Comparison of ENCODE assay signal across 1 cellular context in the genomic region with DNA sequence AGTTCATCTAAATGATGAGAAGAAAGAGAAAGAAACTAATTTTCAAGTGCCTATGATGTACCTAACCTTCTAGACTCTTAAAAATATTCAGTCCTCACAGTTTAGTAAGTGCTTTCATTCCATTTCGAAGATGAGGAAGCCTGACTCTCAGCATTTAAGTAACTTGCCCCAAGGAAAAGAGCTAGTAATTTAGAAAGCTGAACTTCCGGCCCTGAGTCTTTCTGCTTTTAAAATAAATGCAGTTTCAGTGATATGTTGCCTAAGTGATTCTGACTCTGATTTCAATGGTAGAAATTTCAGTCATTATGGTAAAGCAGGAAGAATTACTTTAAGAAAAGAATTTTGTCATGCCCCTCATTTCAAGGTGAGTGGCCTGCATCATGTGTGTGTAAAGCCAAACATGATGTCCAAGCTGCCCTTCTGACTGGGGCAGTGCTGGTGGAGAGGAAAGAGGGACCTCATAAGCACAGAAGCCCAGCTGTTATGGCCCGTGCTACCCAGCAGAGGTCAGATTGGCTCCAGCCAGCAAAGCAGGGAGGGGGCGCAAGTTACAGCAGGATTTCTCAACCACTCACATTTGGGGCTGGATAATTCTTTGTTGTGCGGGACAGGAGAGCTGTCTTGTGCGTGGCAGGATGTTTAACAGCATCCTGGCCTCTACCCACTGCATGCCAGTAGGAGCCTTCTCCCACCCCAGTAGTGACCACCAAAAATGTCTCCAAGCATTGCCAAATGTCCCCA.
TF ChIP-seq lines count a peak whose summit lies in the region.

No MANE protein-coding gene starts in this region.

TF ChIP-seq in SK-N-SH treated with all-trans-retinoic acid at 6 μM for 48 hours, 23 proteins besides CTCF, POLR2A, EP300 and RAD21 (continued from another document):
- TF ChIP-seq, protein P1, sequence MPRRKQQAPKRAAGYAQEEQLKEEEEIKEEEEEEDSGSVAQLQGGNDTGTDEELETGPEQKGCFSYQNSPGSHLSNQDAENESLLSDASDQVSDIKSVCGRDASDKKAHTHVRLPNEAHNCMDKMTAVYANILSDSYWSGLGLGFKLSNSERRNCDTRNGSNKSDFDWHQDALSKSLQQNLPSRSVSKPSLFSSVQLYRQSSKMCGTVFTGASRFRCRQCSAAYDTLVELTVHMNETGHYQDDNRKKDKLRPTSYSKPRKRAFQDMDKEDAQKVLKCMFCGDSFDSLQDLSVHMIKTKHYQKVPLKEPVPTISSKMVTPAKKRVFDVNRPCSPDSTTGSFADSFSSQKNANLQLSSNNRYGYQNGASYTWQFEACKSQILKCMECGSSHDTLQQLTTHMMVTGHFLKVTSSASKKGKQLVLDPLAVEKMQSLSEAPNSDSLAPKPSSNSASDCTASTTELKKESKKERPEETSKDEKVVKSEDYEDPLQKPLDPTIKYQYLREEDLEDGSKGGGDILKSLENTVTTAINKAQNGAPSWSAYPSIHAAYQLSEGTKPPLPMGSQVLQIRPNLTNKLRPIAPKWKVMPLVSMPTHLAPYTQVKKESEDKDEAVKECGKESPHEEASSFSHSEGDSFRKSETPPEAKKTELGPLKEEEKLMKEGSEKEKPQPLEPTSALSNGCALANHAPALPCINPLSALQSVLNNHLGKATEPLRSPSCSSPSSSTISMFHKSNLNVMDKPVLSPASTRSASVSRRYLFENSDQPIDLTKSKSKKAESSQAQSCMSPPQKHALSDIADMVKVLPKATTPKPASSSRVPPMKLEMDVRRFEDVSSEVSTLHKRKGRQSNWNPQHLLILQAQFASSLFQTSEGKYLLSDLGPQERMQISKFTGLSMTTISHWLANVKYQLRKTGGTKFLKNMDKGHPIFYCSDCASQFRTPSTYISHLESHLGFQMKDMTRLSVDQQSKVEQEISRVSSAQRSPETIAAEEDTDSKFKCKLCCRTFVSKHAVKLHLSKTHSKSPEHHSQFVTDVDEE (CRISPR knock-in tag; IDR thresholded peaks at IDR 0.05) = no peak
- TF ChIP-seq ZC3H10 (CRISPR knock-in tag; IDR thresholded peaks at IDR 0.05) (no peak), ESRRG (CRISPR knock-in tag; IDR thresholded peaks at IDR 0.05) (no peak), ZNF70 (CRISPR knock-in tag; IDR thresholded peaks at IDR 0.05) (no peak), ARNTL (CRISPR knock-in tag; IDR thresholded peaks at IDR 0.05; ENCODE audit: borderline replicate concordance, low read depth) (no peak), PPARA (CRISPR knock-in tag; IDR thresholded peaks at IDR 0.05; ENCODE audit: borderline replicate concordance) (no peak), ISL1 (CRISPR knock-in tag; IDR thresholded peaks at IDR 0.05) (no peak), TOX (CRISPR knock-in tag; IDR thresholded peaks at IDR 0.05; ENCODE audit: borderline replicate concordance) (no peak), ZFP3 (CRISPR knock-in tag; IDR thresholded peaks at IDR 0.05) (no peak), SNAI2 (CRISPR knock-in tag; IDR thresholded peaks at IDR 0.05) (no peak), ZFP30 (CRISPR knock-in tag; IDR thresholded peaks at IDR 0.05) (no peak)
- TF ChIP-seq, protein P2, sequence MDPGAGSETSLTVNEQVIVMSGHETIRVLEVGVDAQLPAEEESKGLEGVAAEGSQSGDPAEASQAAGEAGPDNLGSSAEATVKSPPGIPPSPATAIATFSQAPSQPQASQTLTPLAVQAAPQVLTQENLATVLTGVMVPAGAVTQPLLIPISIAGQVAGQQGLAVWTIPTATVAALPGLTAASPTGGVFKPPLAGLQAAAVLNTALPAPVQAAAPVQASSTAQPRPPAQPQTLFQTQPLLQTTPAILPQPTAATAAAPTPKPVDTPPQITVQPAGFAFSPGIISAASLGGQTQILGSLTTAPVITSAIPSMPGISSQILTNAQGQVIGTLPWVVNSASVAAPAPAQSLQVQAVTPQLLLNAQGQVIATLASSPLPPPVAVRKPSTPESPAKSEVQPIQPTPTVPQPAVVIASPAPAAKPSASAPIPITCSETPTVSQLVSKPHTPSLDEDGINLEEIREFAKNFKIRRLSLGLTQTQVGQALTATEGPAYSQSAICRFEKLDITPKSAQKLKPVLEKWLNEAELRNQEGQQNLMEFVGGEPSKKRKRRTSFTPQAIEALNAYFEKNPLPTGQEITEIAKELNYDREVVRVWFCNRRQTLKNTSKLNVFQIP (CRISPR knock-in tag; IDR thresholded peaks at IDR 0.05; ENCODE audit: borderline replicate concordance, low read depth) = no peak
- TF ChIP-seq, protein P3, sequence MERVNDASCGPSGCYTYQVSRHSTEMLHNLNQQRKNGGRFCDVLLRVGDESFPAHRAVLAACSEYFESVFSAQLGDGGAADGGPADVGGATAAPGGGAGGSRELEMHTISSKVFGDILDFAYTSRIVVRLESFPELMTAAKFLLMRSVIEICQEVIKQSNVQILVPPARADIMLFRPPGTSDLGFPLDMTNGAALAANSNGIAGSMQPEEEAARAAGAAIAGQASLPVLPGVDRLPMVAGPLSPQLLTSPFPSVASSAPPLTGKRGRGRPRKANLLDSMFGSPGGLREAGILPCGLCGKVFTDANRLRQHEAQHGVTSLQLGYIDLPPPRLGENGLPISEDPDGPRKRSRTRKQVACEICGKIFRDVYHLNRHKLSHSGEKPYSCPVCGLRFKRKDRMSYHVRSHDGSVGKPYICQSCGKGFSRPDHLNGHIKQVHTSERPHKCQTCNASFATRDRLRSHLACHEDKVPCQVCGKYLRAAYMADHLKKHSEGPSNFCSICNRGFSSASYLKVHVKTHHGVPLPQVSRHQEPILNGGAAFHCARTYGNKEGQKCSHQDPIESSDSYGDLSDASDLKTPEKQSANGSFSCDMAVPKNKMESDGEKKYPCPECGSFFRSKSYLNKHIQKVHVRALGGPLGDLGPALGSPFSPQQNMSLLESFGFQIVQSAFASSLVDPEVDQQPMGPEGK (CRISPR knock-in tag; IDR thresholded peaks at IDR 0.05; ENCODE audit: borderline replicate concordance) = no peak
- TF ChIP-seq, protein P4, sequence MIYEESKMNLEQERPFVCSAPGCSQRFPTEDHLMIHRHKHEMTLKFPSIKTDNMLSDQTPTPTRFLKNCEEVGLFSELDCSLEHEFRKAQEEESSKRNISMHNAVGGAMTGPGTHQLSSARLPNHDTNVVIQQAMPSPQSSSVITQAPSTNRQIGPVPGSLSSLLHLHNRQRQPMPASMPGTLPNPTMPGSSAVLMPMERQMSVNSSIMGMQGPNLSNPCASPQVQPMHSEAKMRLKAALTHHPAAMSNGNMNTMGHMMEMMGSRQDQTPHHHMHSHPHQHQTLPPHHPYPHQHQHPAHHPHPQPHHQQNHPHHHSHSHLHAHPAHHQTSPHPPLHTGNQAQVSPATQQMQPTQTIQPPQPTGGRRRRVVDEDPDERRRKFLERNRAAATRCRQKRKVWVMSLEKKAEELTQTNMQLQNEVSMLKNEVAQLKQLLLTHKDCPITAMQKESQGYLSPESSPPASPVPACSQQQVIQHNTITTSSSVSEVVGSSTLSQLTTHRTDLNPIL (CRISPR knock-in tag; IDR thresholded peaks at IDR 0.05; ENCODE audit: low read depth) = no peak
TF ChIP-seq in SK-N-SH treated with all-trans-retinoic acid at 6 μM for 48 hours: peak in this region for 0.
